1 cellular context compared by ENCODE assay signal in genomic region chr1:119674110-119674509, GRCh38.
TF ChIP-seq lines count a peak whose summit lies in the region.

No MANE protein-coding gene starts in this region.

TF ChIP-seq in GM23338, 12 proteins besides CTCF, POLR2A, EP300 and RAD21 (continued from another document):
- TF ChIP-seq ZNF462 (CRISPR knock-in tag; IDR thresholded peaks at IDR 0.05): 0 out of 2 replicates have a peak, but pooled peaks have one; percentile 11
- TF ChIP-seq ZNF331 (CRISPR knock-in tag; IDR thresholded peaks at IDR 0.05; ENCODE audit: low read depth): no peak
- no peak for TF ChIP-seq STAT1 (IDR thresholded peaks at IDR 0.05; ENCODE audit: unreplicated experiment)
